In the genomic region with DNA sequence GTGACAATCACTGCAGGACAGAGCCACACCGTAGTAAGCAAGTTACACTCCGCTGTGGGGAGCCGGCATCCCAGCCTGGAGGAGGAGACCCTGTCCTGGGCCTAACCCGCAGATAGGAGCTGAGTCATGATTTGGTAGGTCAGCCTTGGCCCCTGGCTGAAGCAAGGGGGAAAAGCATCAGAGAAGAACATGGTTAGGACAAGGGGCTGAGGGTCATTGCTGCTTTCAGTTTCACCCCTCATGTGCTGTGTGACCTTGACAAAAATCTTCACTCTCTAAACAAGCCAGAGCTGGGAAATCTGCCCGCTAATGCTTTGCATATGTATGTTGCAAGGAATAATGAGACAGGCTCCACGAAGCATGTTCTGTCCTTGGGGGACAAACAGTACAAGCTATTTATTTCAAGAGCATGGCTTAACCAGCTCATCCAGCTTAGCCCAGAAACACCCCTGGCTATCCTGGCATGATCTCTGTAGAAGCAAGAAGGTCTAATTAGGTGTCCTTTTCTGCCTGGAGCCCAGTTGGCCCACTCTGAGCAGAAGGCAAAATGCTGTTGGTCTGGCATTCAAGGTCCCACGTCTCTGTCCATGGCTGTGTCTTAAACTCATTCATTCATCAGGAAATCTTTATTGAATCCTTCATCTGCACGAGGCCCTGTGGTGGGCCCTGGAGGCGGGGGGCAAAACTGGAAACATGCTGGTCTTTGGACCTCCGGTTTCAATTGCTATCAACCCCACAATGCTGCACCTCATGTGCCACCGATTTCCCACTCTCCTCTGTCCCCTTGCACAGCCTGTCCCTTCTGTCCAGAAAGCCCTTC, we compare ENCODE assay signal across 2 cellular contexts.
TF ChIP-seq lines count a peak whose summit lies in the region.

No MANE protein-coding gene starts in this region.

TF ChIP-seq in K562, 482 proteins besides CTCF, POLR2A, EP300 and RAD21:
- TF ChIP-seq MLX (CRISPR knock-in tag; conservative IDR thresholded peaks at IDR 0.05) (no peak), NR0B1 (IDR thresholded peaks at IDR 0.05; ENCODE audit: partially characterized antibody) (no peak), NFE2 (IDR thresholded peaks at IDR 0.05; ENCODE audit: low read depth) (peak; percentile 48)

TF ChIP-seq in HepG2, 621 proteins besides CTCF, POLR2A, EP300 and RAD21:
- TF ChIP-seq ZSCAN20 (CRISPR knock-in tag; IDR thresholded peaks at IDR 0.05; ENCODE audit: borderline replicate concordance) = no peak
- no peak for TF ChIP-seq RFXANK (CRISPR knock-in tag; IDR thresholded peaks at IDR 0.05)
- no peak for TF ChIP-seq PHF8 (CRISPR knock-in tag; IDR thresholded peaks at IDR 0.05)
- no peak for TF ChIP-seq ZNF3 (CRISPR knock-in tag; IDR thresholded peaks at IDR 0.05)
- peak; percentile 34; the same call in 1 of the 2 replicates for TF ChIP-seq NFE2L2 (IDR thresholded peaks at IDR 0.05; ENCODE audit: low read length)
- no peak for TF ChIP-seq ATF2 (CRISPR knock-in tag; IDR thresholded peaks at IDR 0.05)
- no peak for TF ChIP-seq PHB2 (IDR thresholded peaks at IDR 0.05; ENCODE audit: partially characterized antibody)
